Comparison of ENCODE assay signal across 10 cellular contexts in the genomic region with DNA sequence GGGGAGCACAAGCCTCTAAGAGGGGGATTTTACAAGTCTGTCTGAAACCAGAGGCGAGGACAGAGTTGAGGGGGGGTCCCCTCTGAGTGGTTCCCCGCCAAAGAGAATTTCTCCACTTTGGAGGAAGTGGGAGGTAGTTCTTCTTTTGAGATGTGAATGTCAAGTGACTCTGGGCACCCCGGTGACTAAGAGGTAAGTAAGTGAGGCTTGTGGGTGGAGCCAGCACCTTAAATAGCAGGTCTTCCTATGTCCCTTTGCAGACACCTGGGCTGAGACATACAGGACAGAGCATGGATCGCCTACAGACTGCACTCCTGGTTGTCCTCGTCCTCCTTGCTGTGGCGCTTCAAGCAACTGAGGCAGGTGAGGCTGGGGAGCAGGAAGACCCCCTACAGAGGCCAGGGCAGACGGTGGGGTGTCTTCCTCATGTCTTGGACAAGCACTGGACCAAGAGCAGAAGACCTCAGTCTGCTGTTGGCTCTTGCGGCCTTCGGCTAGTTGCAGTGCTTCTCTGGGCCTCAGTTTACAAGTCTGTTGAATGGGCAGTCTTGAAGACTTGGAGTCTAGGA. TPM values are rescaled to one million over a fixed set of nuclear protein-coding genes. Genes with fewer than 3 reads are reported as not detected.
DNase-seq lines count a peak whose midpoint lies in the region; ATAC-seq and TF ChIP-seq lines count a peak whose summit lies in the region.
"Had no signal": no experiment of that assay in that cellular context is flagged by ENCODE, and none has a peak within 500 bp of the region (broad histone marks: within the 10 kb centered on the region; RNA-seq: fewer than 3 reads in every experiment).

A gene with protein sequence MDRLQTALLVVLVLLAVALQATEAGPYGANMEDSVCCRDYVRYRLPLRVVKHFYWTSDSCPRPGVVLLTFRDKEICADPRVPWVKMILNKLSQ (plus strand): TSS at position 257 of the 569 bp plus-strand sequence. CDS start 34 bp downstream, at position 291.

- no peak for DNase-seq in Calu3
- DNase-seq in UCSD-AML1 (lab: John Stamatoyannopoulos, UW; ENCODE audit: unreplicated experiment), result no peak
- no peak for DNase-seq in Right ventricle myocardium inferior (ENCODE audit: missing footprints)
- no peak for DNase-seq in natural killer cell

- H3K27me3 Mint-ChIP-seq in Calu3 (ENCODE audit: unreplicated experiment) (no peaks in the 10 kb centered on the region), natural killer cell (ENCODE audit: low read depth in 2 of 2) (peaks cover 0 to 3% of the 10 kb centered on the region in 2 donors)
- peaks cover 21% of the 10 kb centered on the region for H3K27me3 Mint-ChIP-seq in dendritic cell treated with granulocyte-macrophage colony-stimulating factor and Interleukin-4, amounts not matched to agents 40 ng/mL and 50 ng/mL, for 4 days

- H3K4me3 Mint-ChIP-seq in Calu3 (ENCODE audit: low read depth, unreplicated experiment), result no peak within 1 kb of the TSS
- H3K4me3 Mint-ChIP-seq in dendritic cell treated with granulocyte-macrophage colony-stimulating factor and Interleukin-4, amounts not matched to agents 40 ng/mL and 50 ng/mL, for 4 days, result peak within 1 kb of the TSS; percentile 30
- H3K4me3 Mint-ChIP-seq in natural killer cell, result no peak within 1 kb of the TSS

- H3K4me1 Mint-ChIP-seq in Calu3 (ENCODE audit: low read depth, unreplicated experiment) (peaks cover 32% of the 10 kb centered on the region), natural killer cell (peaks cover 0 to 5% of the 10 kb centered on the region in 2 donors)
- H3K4me1 Mint-ChIP-seq in dendritic cell treated with granulocyte-macrophage colony-stimulating factor and Interleukin-4, amounts not matched to agents 40 ng/mL and 50 ng/mL, for 4 days (ENCODE audit: low read depth), result peaks cover 18% of the 10 kb centered on the region

- intact Hi-C loops in Calu3 (cut with micrococcal nuclease; ENCODE audit: unreplicated experiment), result no loop called here
- intact Hi-C loops in dendritic cell treated with granulocyte-macrophage colony-stimulating factor and Interleukin-4, amounts not matched to agents 40 ng/mL and 50 ng/mL, for 4 days (cut with micrococcal nuclease), result no loop called here
- intact Hi-C loops in Right ventricle myocardium inferior (cut with DNase I), result no loop called here
- intact Hi-C loops in natural killer cell (cut with micrococcal nuclease), result no loop called here

- BruUV-seq in Calu3 (replicated peaks; lab: Mats Ljungman, UMichigan), result no TSS peak

- no peak for TF ChIP-seq CTCF in Calu3 (IDR thresholded peaks at IDR 0.05; ENCODE audit: unreplicated experiment)
- no peak for TF ChIP-seq CTCF in natural killer cell (IDR thresholded peaks at IDR 0.05)

- ATAC-seq in GM18909 (IDR thresholded peaks at IDR 0.05; ENCODE audit: poor library complexity, unreplicated experiment), result peak; percentile 43
- peak; percentile 56 for ATAC-seq in HG03354 (IDR thresholded peaks at IDR 0.05; ENCODE audit: poor library complexity, severe bottlenecking, unreplicated experiment)
- no peak for ATAC-seq in Right ventricle myocardium inferior
- ATAC-seq in HG02571 (IDR thresholded peaks at IDR 0.05; ENCODE audit: unreplicated experiment), result no peak
- no peak for ATAC-seq in natural killer cell
- ATAC-seq: Panc1 had no signal

- H3K9me3 Mint-ChIP-seq in Calu3 (ENCODE audit: low read depth, unreplicated experiment) (no peaks in the 10 kb centered on the region), natural killer cell (no peaks in the 10 kb centered on the region)
- H3K9me3 Mint-ChIP-seq in dendritic cell treated with granulocyte-macrophage colony-stimulating factor and Interleukin-4, amounts not matched to agents 40 ng/mL and 50 ng/mL, for 4 days, result no peaks in the 10 kb centered on the region

- H3K27ac Mint-ChIP-seq in Calu3 (ENCODE audit: unreplicated experiment), result peak within 1 kb of the TSS; percentile 6
- peak within 1 kb of the TSS; percentile 90 for H3K27ac Mint-ChIP-seq in dendritic cell treated with granulocyte-macrophage colony-stimulating factor and Interleukin-4, amounts not matched to agents 40 ng/mL and 50 ng/mL, for 4 days
- no peak within 1 kb of the TSS for H3K27ac Mint-ChIP-seq in natural killer cell

- CTCF ChIA-PET in Calu3 (lab: Charles Lee), result no interaction called here

- H3K36me3 Mint-ChIP-seq in Calu3 (ENCODE audit: insufficient read depth, unreplicated experiment) (peaks cover 5% of the 10 kb centered on the region), natural killer cell (no peaks in the 10 kb centered on the region)
- no peaks in the 10 kb centered on the region for H3K36me3 Mint-ChIP-seq in dendritic cell treated with granulocyte-macrophage colony-stimulating factor and Interleukin-4, amounts not matched to agents 40 ng/mL and 50 ng/mL, for 4 days (ENCODE audit: low read depth)

RNA-seq across cellular contexts. Expression of the gene that starts here (rescaled TPM):
- total RNA-seq in Calu3 (2022) (2.6 and 4.5 TPM in 2 replicates), Right ventricle myocardium inferior (not detected), natural killer cell (under 1 TPM in 1 of 3 donors, not detected in 2; 0.14 TPM)
- total RNA-seq: HT-29 had no signal

Comparison
In these comparisons a context has a peak if more than half of its experiments do, and no peak if none do; other contexts are left out.
1. H3K27ac Mint-ChIP-seq: peak in Calu3 (single experiment) and dendritic cell treated with granulocyte-macrophage colony-stimulating factor and Interleukin-4, amounts not matched to agents 40 ng/mL and 50 ng/mL, for 4 days (single experiment); none in natural killer cell (0 of 2).
2. ATAC-seq: peak in GM18909 (single experiment) and HG03354 (single experiment); none in Right ventricle myocardium inferior (single experiment), HG02571 (single experiment) and natural killer cell (0 of 3).